ENCODE assay signal across 14 cellular contexts in the genomic region with DNA sequence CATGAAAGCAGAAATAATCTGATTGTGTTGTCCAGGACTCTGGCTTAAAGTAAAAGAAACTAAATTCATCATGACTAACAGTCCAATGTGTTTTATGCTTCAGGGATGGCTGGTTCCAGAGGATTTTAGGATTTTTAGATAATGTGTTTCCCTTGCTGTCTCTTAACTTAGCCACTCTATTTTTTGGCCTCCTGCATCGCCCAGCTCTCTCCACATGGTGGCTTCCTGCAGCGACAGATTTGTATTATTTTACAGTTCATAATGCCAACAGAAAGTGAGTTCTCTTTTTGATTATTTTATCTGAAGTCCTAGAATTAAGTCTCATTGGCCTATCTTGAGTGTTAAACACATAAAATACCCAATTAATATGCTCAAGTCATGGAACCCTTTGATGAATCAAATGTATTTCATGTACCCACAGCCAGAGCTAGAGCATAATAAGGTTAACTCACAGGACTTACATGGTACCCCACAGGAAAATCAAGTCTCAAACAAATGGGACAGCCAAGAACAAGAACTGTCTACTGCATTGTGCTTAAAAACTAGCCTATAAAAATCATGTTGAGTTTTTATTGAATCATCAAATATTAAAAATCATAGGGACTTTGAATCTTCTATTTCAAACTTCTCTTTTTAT.
A peak's percentile ranks its signal among the peaks of the same experiment; 100 is the strongest.
DNase-seq lines count a peak whose midpoint lies in the region; ATAC-seq and TF ChIP-seq lines count a peak whose summit lies in the region.
"Had no signal": no experiment of that assay in that cellular context is flagged by ENCODE, and none has a peak within 500 bp of the region (broad histone marks: within the 10 kb centered on the region; RNA-seq: fewer than 3 reads in every experiment).

No MANE protein-coding gene starts in this region.

- H3K27ac Mint-ChIP-seq in Caco-2 (ENCODE audit: unreplicated experiment): no peak overlapping the region
- no peak overlapping the region for H3K27ac Mint-ChIP-seq in activated CD4-positive, alpha-beta memory T cell treated with anti-CD3 and anti-CD28 coated beads for 36 hours

- no peak overlapping the region for H3K27ac ChIP-seq in VCaP
- H3K27ac ChIP-seq: gastrocnemius medialis, prostate gland had no signal

- H3K9me3 ChIP-seq in Caco-2 (no peaks in the 10 kb centered on the region), Loucy (ENCODE audit: insufficient read depth, low read depth, low read length) (no peaks in the 10 kb centered on the region)
- H3K9me3 ChIP-seq: gastrocnemius medialis, prostate gland had no signal

- DNase-seq in Caco-2 (peak in 1 of 2 experiments; percentile 39), left lobe of liver (ENCODE audit: low spot score) (no peak), occipital lobe (lab: John Stamatoyannopoulos, UW) (no peak), hypothalamus (lab: John Stamatoyannopoulos, UW) (no peak), DMS53 (lab: John Stamatoyannopoulos, UW) (no peak)
- DNase-seq in activated CD4-positive, alpha-beta memory T cell treated with anti-CD3 and anti-CD28 coated beads for 36 hours: no peak
- DNase-seq: AML-193; gastrocnemius medialis; Kasumi-1; stimulated activated CD4-positive, alpha-beta T cell treated with anti-CD3 and anti-CD28 coated beads, Interleukin-4, amount 100 ng/mL, for 4 hours; stimulated activated naive CD4-positive, alpha-beta T cell treated with Interleukin-2 at 50 U/mL for 16 hours had no signal

- H3K36me3 Mint-ChIP-seq in Caco-2 (ENCODE audit: insufficient read depth, unreplicated experiment): no peaks in the 10 kb centered on the region
- H3K36me3 Mint-ChIP-seq in activated CD4-positive, alpha-beta memory T cell treated with anti-CD3 and anti-CD28 coated beads for 36 hours: no peaks in the 10 kb centered on the region

- H2AFZ ChIP-seq in Loucy (ENCODE audit: low read length): no peak overlapping the region

- no peak overlapping the region for H3K4me2 ChIP-seq in Loucy (ENCODE audit: low read depth, low read length, poor library complexity, severe bottlenecking)

- H3F3A ChIP-seq in Loucy (ENCODE audit: low read depth): no peaks in the 10 kb centered on the region

- no peaks in the 10 kb centered on the region for H3K9me2 ChIP-seq in Loucy (replicated peaks; ENCODE audit: low read depth, low read length)

- H3K4me1 ChIP-seq in Caco-2 (no peaks in the 10 kb centered on the region), Loucy (ENCODE audit: insufficient read depth, low read length, poor library complexity, severe bottlenecking) (no peaks in the 10 kb centered on the region)
- H3K4me1 ChIP-seq: gastrocnemius medialis, prostate gland had no signal

- H3K36me3 ChIP-seq in Caco-2 (ENCODE audit: control insufficient read depth, insufficient read depth, low read length) (no peaks in the 10 kb centered on the region), Loucy (ENCODE audit: insufficient read depth, low read length) (no peaks in the 10 kb centered on the region)
- H3K36me3 ChIP-seq: gastrocnemius medialis, prostate gland had no signal

- peak; percentile 51 for ATAC-seq in left lobe of liver
- ATAC-seq: gastrocnemius medialis had no signal

- BruUV-seq in Caco-2 (replicated peaks; lab: Mats Ljungman, UMichigan): no TSS peak

- H3K9me3 Mint-ChIP-seq in Caco-2 (ENCODE audit: unreplicated experiment): no peaks in the 10 kb centered on the region
- H3K9me3 Mint-ChIP-seq in activated CD4-positive, alpha-beta memory T cell treated with anti-CD3 and anti-CD28 coated beads for 36 hours: peaks cover 5% of the 10 kb centered on the region

- H3K27me3 ChIP-seq in Caco-2 (replicated peaks; ENCODE audit: control insufficient read depth, insufficient read depth, low read length) (no peaks in the 10 kb centered on the region), Loucy (ENCODE audit: insufficient read depth, low read length, poor library complexity, severe bottlenecking) (no peaks in the 10 kb centered on the region)
- H3K27me3 ChIP-seq: gastrocnemius medialis had no signal

- TF ChIP-seq CTCF in Caco-2 (IDR thresholded peaks at IDR 0.05; ENCODE audit: insufficient read depth in 1 of 2, low read depth in 1 of 2, low read length in 1 of 2, severe bottlenecking in 1 of 2, unreplicated experiment in 1 of 2) (peak; percentile 69 to 70), Loucy (conservative IDR thresholded peaks at IDR 0.05; ENCODE audit: low read length) (peak; percentile 41), VCaP (conservative IDR thresholded peaks at IDR 0.05) (peak; percentile 80)

- H3K4me3 ChIP-seq in Caco-2 (ENCODE audit: low read depth, low read length) (no peak overlapping the region), Loucy (ENCODE audit: low read length, poor library complexity, severe bottlenecking) (no peak overlapping the region)
- H3K4me3 ChIP-seq: gastrocnemius medialis, prostate gland had no signal

- POLR2A ChIA-PET in Caco-2 (lab: Charles Lee): no interaction called here
- POLR2A ChIA-PET in activated CD4-positive, alpha-beta memory T cell treated with anti-CD3 and anti-CD28 coated beads for 36 hours (lab: Charles Lee): no interaction called here

- H3K9ac ChIP-seq in Loucy (ENCODE audit: low read depth, low read length, poor library complexity, severe bottlenecking): no peak overlapping the region

- intact Hi-C loops in Caco-2 (cut with micrococcal nuclease; ENCODE audit: unreplicated experiment): loop anchor here (1.0 kb wide), 1 partner anchor 297 kb away; no protein-coding TSS in a partner anchor
- intact Hi-C loops in activated CD4-positive, alpha-beta memory T cell treated with anti-CD3 and anti-CD28 coated beads for 36 hours (cut with micrococcal nuclease): no loop called here

- H3K4me3 Mint-ChIP-seq in Caco-2 (ENCODE audit: unreplicated experiment): no peak overlapping the region
- no peak overlapping the region for H3K4me3 Mint-ChIP-seq in activated CD4-positive, alpha-beta memory T cell treated with anti-CD3 and anti-CD28 coated beads for 36 hours

- H3K27me3 Mint-ChIP-seq in Caco-2 (ENCODE audit: insufficient read depth, unreplicated experiment): peaks cover 17% of the 10 kb centered on the region
- no peaks in the 10 kb centered on the region for H3K27me3 Mint-ChIP-seq in activated CD4-positive, alpha-beta memory T cell treated with anti-CD3 and anti-CD28 coated beads for 36 hours

- no peaks in the 10 kb centered on the region for H4K20me1 ChIP-seq in Loucy (ENCODE audit: insufficient read depth, low read length, poor library complexity, severe bottlenecking)

- no peaks in the 10 kb centered on the region for H3K4me1 Mint-ChIP-seq in Caco-2 (ENCODE audit: low read depth, unreplicated experiment)
- no peaks in the 10 kb centered on the region for H3K4me1 Mint-ChIP-seq in activated CD4-positive, alpha-beta memory T cell treated with anti-CD3 and anti-CD28 coated beads for 36 hours (ENCODE audit: low read depth)

- H3K79me2 ChIP-seq in Loucy (ENCODE audit: insufficient read depth, low read length): no peaks in the 10 kb centered on the region

- CTCF ChIA-PET in Caco-2 (lab: Charles Lee): interaction anchor here (1.1 to 1.2 kb wide), 2 partner anchors 22 to 297 kb away, joined by 3 to 4 read pairs; no protein-coding TSS in a partner anchor
- CTCF ChIA-PET in activated CD4-positive, alpha-beta memory T cell treated with anti-CD3 and anti-CD28 coated beads for 36 hours (lab: Charles Lee): no interaction called here
